Comparison of ENCODE assay signal across 20 cellular contexts in genomic region chr5:36489505-36489904, GRCh38.
"Had no signal": no experiment of that assay in that cellular context is flagged by ENCODE, and none has a peak within 500 bp of the region (broad histone marks: within the 10 kb centered on the region; RNA-seq: fewer than 3 reads in every experiment).

No MANE protein-coding gene starts in this region.

- DNase-seq: colonic mucosa; cortex of kidney; effector CD8-positive, alpha-beta T cell; effector memory CD8-positive, alpha-beta T cell; endodermal cell; erythroblast; esophagus squamous epithelium; foreskin fibroblast; foreskin melanocyte; gastrocnemius medialis; glutamatergic neuron; heart right ventricle; hippocampal formation; left cardiac atrium; left lung; left ventricle myocardium superior; lower lobe of right lung; mesendoderm; midbrain; naive thymus-derived CD4-positive, alpha-beta T cell had no signal

- H3K36me3 ChIP-seq: colonic mucosa, esophagus squamous epithelium, gastrocnemius medialis, heart right ventricle, left lung, lower lobe of right lung had no signal

- H3K27me3 ChIP-seq: colonic mucosa, esophagus squamous epithelium, gastrocnemius medialis, left lung had no signal

- H3K9me3 ChIP-seq: colonic mucosa, esophagus squamous epithelium, gastrocnemius medialis, left lung, lower lobe of right lung had no signal

- ATAC-seq: effector memory CD8-positive, alpha-beta T cell; gastrocnemius medialis; naive thymus-derived CD4-positive, alpha-beta T cell had no signal

- H3K27ac ChIP-seq: colonic mucosa, esophagus squamous epithelium, gastrocnemius medialis, heart right ventricle, left lung, lower lobe of right lung had no signal

- H3K4me3 ChIP-seq: colonic mucosa, esophagus squamous epithelium, gastrocnemius medialis, heart right ventricle, left lung, lower lobe of right lung had no signal

- H3K4me1 ChIP-seq: colonic mucosa, gastrocnemius medialis, heart right ventricle, left lung, lower lobe of right lung had no signal
